ENCODE assay signal across 11 cellular contexts in genomic region chr10:129501652-129502436, GRCh38. TPM values are rescaled to one million over a fixed set of nuclear protein-coding genes. Genes with fewer than 3 reads are reported as not detected.
DNase-seq lines count a peak whose midpoint lies in the region; ATAC-seq, FAIRE-seq and TF ChIP-seq lines count a peak whose summit lies in the region.
"Had no signal": no experiment of that assay in that cellular context is flagged by ENCODE, and none has a peak within 500 bp of the region (broad histone marks: within the 10 kb centered on the region; RNA-seq: fewer than 3 reads in every experiment).

No MANE protein-coding gene starts in this region.

- H3K27ac Mint-ChIP-seq in activated naive CD4-positive, alpha-beta T cell treated with anti-CD3 and anti-CD28 coated beads, Interleukin-2, amount 50 U/mL, for 72 hours, result no peak overlapping the region
- H3K27ac Mint-ChIP-seq in type B pancreatic cell, result no peak overlapping the region
- H3K27ac Mint-ChIP-seq: activated naive CD4-positive, alpha-beta T cell treated with anti-CD3 and anti-CD28 coated beads, Interleukin-2, amount 10 ng/mL, durations not matched to agents 7 days and 5 days had no signal

- H3K9me3 ChIP-seq in esophagus muscularis mucosa, result no peaks in the 10 kb centered on the region

- ATAC-seq in GM21526 (IDR thresholded peaks at IDR 0.05; ENCODE audit: low FRiP score, unreplicated experiment), result peak; percentile 96
- peak; percentile 98 for ATAC-seq in HG03139 (IDR thresholded peaks at IDR 0.05; ENCODE audit: unreplicated experiment)
- no peak for ATAC-seq in activated naive CD4-positive, alpha-beta T cell treated with anti-CD3 and anti-CD28 coated beads, Interleukin-2, amount 50 U/mL, for 72 hours

- H3K36me3 ChIP-seq in esophagus muscularis mucosa, result peaks cover 0 to 5% (median 0%) of the 10 kb centered on the region in 4 donors

- 90% methylated on average over 14 of the region's 18 CpGs for WGBS in esophagus muscularis mucosa

- H3K4me3 Mint-ChIP-seq in type B pancreatic cell, result no peak overlapping the region
- H3K4me3 Mint-ChIP-seq: activated naive CD4-positive, alpha-beta T cell treated with anti-CD3 and anti-CD28 coated beads, Interleukin-2, amount 10 ng/mL, durations not matched to agents 7 days and 5 days had no signal

- peak; percentile 15 for DNase-seq in GM18507 (ENCODE audit: extremely low spot score, insufficient read length, low read depth)
- DNase-seq in esophagus muscularis mucosa (ENCODE audit: extremely low spot score), result peak; percentile 68
- no peak for DNase-seq in activated naive CD4-positive, alpha-beta T cell treated with anti-CD3 and anti-CD28 coated beads, Interleukin-2, amount 50 U/mL, for 72 hours (ENCODE audit: low spot score in 2 of 2)
- no peak for DNase-seq in type B pancreatic cell (ENCODE audit: extremely low spot score, unreplicated experiment)
- DNase-seq in NCI-H1436 treated with DMSO at 0.1 percent for 48 hours (lab: John Stamatoyannopoulos, UW), result no peak
- no peak for DNase-seq in superior temporal gyrus (ENCODE audit: extremely low spot score)
- DNase-seq: activated naive CD4-positive, alpha-beta T cell treated with anti-CD3 and anti-CD28 coated beads, Interleukin-2, amount 10 ng/mL, durations not matched to agents 7 days and 5 days; effector CD4-positive, alpha-beta T cell had no signal

- no peak for TF ChIP-seq EP300 in esophagus muscularis mucosa (IDR thresholded peaks at IDR 0.05)

- peaks cover 42 to 43% of the 10 kb centered on the region in 2 donors for H3K36me3 Mint-ChIP-seq in activated naive CD4-positive, alpha-beta T cell treated with anti-CD3 and anti-CD28 coated beads, Interleukin-2, amount 50 U/mL, for 72 hours
- H3K36me3 Mint-ChIP-seq in type B pancreatic cell, result peaks cover 13% of the 10 kb centered on the region

- intact Hi-C loops in esophagus muscularis mucosa (cut with DNase I), result no loop called here

- H3K9me3 Mint-ChIP-seq in activated naive CD4-positive, alpha-beta T cell treated with anti-CD3 and anti-CD28 coated beads, Interleukin-2, amount 50 U/mL, for 72 hours, result peaks cover 14 to 19% of the 10 kb centered on the region in 2 donors
- H3K9me3 Mint-ChIP-seq in type B pancreatic cell, result peaks cover 9% of the 10 kb centered on the region

- no peak overlapping the region for H3K27ac ChIP-seq in esophagus muscularis mucosa (replicated peaks in 1 of 4)
- H3K27ac ChIP-seq: BLaER1 treated with 17β-estradiol and CSF1 and Interleukin-3, amounts not matched to agents 10 nM and 100 nM had no signal

- peak; percentile 84 for FAIRE-seq in GM18507 (lab: Jason Lieb, UNC)

- H3K4me1 Mint-ChIP-seq in type B pancreatic cell (ENCODE audit: unreplicated experiment), result peaks cover 10% of the 10 kb centered on the region
- H3K4me1 Mint-ChIP-seq: activated naive CD4-positive, alpha-beta T cell treated with anti-CD3 and anti-CD28 coated beads, Interleukin-2, amount 10 ng/mL, durations not matched to agents 7 days and 5 days had no signal

- H3K27me3 ChIP-seq in esophagus muscularis mucosa, result no peaks in the 10 kb centered on the region
- H3K27me3 ChIP-seq: BLaER1 treated with 17β-estradiol and CSF1 and Interleukin-3, amounts not matched to agents 10 nM and 100 nM had no signal

- no peak overlapping the region for H3K4me3 ChIP-seq in esophagus muscularis mucosa
- H3K4me3 ChIP-seq: BLaER1 treated with 17β-estradiol and CSF1 and Interleukin-3, amounts not matched to agents 10 nM and 100 nM had no signal

- peaks cover 0 to 9% (median 7%) of the 10 kb centered on the region in 4 donors for H3K4me1 ChIP-seq in esophagus muscularis mucosa

- no peak for TF ChIP-seq POLR2A in esophagus muscularis mucosa (IDR thresholded peaks at IDR 0.05; ENCODE audit: low read depth)

- H3K27me3 Mint-ChIP-seq in type B pancreatic cell, result no peaks in the 10 kb centered on the region
- H3K27me3 Mint-ChIP-seq: activated naive CD4-positive, alpha-beta T cell treated with anti-CD3 and anti-CD28 coated beads, Interleukin-2, amount 10 ng/mL, durations not matched to agents 7 days and 5 days had no signal

- TF ChIP-seq CTCF in esophagus muscularis mucosa (IDR thresholded peaks at IDR 0.05) (no peak), type B pancreatic cell (conservative IDR thresholded peaks at IDR 0.05) (no peak)

RNA-seq across cellular contexts. Expression of gene MGMT, which starts 34.8 kb away (rescaled TPM):
- total RNA-seq in esophagus muscularis mucosa (10 to 100 TPM; 18.4 to 30.3 (median 27.9) TPM), type B pancreatic cell (ENCODE audit: low replicate concordance) (13.5 and 18.8 TPM in 2 replicates)
- 10 to 100 TPM; 26.9 to 27.7 TPM for total RNA-seq in activated naive CD4-positive, alpha-beta T cell treated with anti-CD3 and anti-CD28 coated beads, Interleukin-2, amount 50 U/mL, for 72 hours

Comparison
In these comparisons a context has a peak if more than half of its experiments do, and no peak if none do; other contexts are left out.
1. DNase-seq: peak in GM18507 (single experiment) and esophagus muscularis mucosa (single experiment); none in activated naive CD4-positive, alpha-beta T cell treated with anti-CD3 and anti-CD28 coated beads, Interleukin-2, amount 50 U/mL, for 72 hours (0 of 2), type B pancreatic cell (single experiment), NCI-H1436 treated with DMSO at 0.1 percent for 48 hours (single experiment) and superior temporal gyrus (single experiment).
2. ATAC-seq: peak in GM21526 (single experiment) and HG03139 (single experiment); none in activated naive CD4-positive, alpha-beta T cell treated with anti-CD3 and anti-CD28 coated beads, Interleukin-2, amount 50 U/mL, for 72 hours (0 of 2).